In genomic region chr16:29995330-29995910, GRCh38 we compare ENCODE assay signal across 8 cellular contexts. TPM values are rescaled to one million over a fixed set of nuclear protein-coding genes. Genes with fewer than 3 reads are reported as not detected.
A peak's percentile ranks its signal among the peaks of the same experiment; 100 is the strongest.
DNase-seq lines count a peak whose midpoint lies in the region; TF ChIP-seq lines count a peak whose summit lies in the region.

A gene with protein sequence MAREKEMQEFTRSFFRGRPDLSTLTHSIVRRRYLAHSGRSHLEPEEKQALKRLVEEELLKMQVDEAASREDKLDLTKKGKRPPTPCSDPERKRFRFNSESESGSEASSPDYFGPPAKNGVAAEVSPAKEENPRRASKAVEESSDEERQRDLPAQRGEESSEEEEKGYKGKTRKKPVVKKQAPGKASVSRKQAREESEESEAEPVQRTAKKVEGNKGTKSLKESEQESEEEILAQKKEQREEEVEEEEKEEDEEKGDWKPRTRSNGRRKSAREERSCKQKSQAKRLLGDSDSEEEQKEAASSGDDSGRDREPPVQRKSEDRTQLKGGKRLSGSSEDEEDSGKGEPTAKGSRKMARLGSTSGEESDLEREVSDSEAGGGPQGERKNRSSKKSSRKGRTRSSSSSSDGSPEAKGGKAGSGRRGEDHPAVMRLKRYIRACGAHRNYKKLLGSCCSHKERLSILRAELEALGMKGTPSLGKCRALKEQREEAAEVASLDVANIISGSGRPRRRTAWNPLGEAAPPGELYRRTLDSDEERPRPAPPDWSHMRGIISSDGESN (minus strand): TSS chr16:29995617. CDS start chr16:29995605, 12 bp downstream.

- peak within 1 kb of the TSS; percentile 80 for H3K4me2 ChIP-seq in neural cell (ENCODE audit: low read length)

- no peaks in the 10 kb centered on the region for H4K20me1 ChIP-seq in neural cell (ENCODE audit: insufficient read depth)

- peak within 1 kb of the TSS; percentile 94 for H3K4me3 ChIP-seq in neural cell (ENCODE audit: low read length)
- H3K4me3 ChIP-seq in stomach, result peak within 1 kb of the TSS; percentile 86 to 98 (median 91)

- intact Hi-C loops in stomach (cut with DNase I; ENCODE audit: low total_unique reads), result no loop called here

- DNase-seq in ELF-1 (ENCODE audit: low read depth, low spot score), result peak; percentile 92
- DNase-seq in H4 (ENCODE audit: low spot score), result peak; percentile 70
- peak; percentile 80 for DNase-seq in M059J (ENCODE audit: low read depth)
- peak; percentile 89 to 91 for DNase-seq in SHP77 (lab: John Stamatoyannopoulos, UW)
- DNase-seq in activated effector memory CD4-positive, alpha-beta T cell treated with Interleukin-2 at 50 U/mL for 16 hours, result peak; percentile 78
- DNase-seq in fibroblast of the conjunctiva (ENCODE audit: low read depth), result peak; percentile 59
- DNase-seq in stomach, result peak; percentile 90

- H3F3A ChIP-seq in neural cell (ENCODE audit: insufficient read depth, low read length, poor library complexity, severe bottlenecking), result no peaks in the 10 kb centered on the region

- TF ChIP-seq CTCF in neural cell (IDR thresholded peaks at IDR 0.05; ENCODE audit: poor library complexity, severe bottlenecking) (no peak), stomach (IDR thresholded peaks at IDR 0.05) (no peak)

- TF ChIP-seq POLR2A in stomach (IDR thresholded peaks at IDR 0.05), result peak in 1 of 4 donors; percentile 20

- H3K27me3 ChIP-seq in neural cell (ENCODE audit: insufficient read depth, low read depth, low read length) (no peaks in the 10 kb centered on the region), stomach (no peaks in the 10 kb centered on the region)

- TF ChIP-seq RAD21 in neural cell (conservative IDR thresholded peaks at IDR 0.05), result no peak

- H3K9me3 ChIP-seq in neural cell (ENCODE audit: low read length) (no peaks in the 10 kb centered on the region), stomach (no peaks in the 10 kb centered on the region)

- peak within 1 kb of the TSS; percentile 96 for H3K9ac ChIP-seq in neural cell (ENCODE audit: low read length)

- WGBS in stomach, 5 donors, result 0 to 1% (median 0%) methylated on average over 29 to 53 of the region's 53 CpGs

- peaks cover 7% of the 10 kb centered on the region for H3K79me2 ChIP-seq in neural cell (replicated peaks; ENCODE audit: insufficient read depth, low read length)

- peaks cover 20 to 39% (median 29%) of the 10 kb centered on the region in 4 donors for H3K4me1 ChIP-seq in stomach

- TF ChIP-seq EP300 in neural cell (conservative IDR thresholded peaks at IDR 0.05; ENCODE audit: poor library complexity, severe bottlenecking) (no peak), stomach (IDR thresholded peaks at IDR 0.05) (no peak)

- peak within 1 kb of the TSS; percentile 96 for H2AFZ ChIP-seq in neural cell (ENCODE audit: low read depth, low read length)

- H3K27ac ChIP-seq in neural cell (ENCODE audit: low read length) (peak within 1 kb of the TSS; percentile 97), stomach (peak within 1 kb of the TSS; percentile 96 to 98 (median 97))

- no peaks in the 10 kb centered on the region for H3K9me2 ChIP-seq in neural cell (ENCODE audit: insufficient read depth, low read length)

- H3K36me3 ChIP-seq in neural cell (ENCODE audit: insufficient read depth, low read length) (no peaks in the 10 kb centered on the region), stomach (peaks cover 32 to 64% (median 52%) of the 10 kb centered on the region in 4 donors)

TF ChIP-seq in neural cell, 6 proteins besides CTCF, POLR2A, EP300 and RAD21:
- TF ChIP-seq TAF1 (IDR thresholded peaks at IDR 0.05; ENCODE audit: low read depth) (peak; percentile 73), POLR2AphosphoS5 (IDR thresholded peaks at IDR 0.05) (peak; percentile 48), SMC3 (conservative IDR thresholded peaks at IDR 0.05; ENCODE audit: poor library complexity) (peak; percentile 30), EZH2 (IDR thresholded peaks at IDR 0.05; ENCODE audit: borderline replicate concordance, insufficient read depth, low read length, poor library complexity, severe bottlenecking) (no peak), MXI1 (conservative IDR thresholded peaks at IDR 0.05; ENCODE audit: poor library complexity, severe bottlenecking) (peak; percentile 94)
- TF ChIP-seq, protein P1, sequence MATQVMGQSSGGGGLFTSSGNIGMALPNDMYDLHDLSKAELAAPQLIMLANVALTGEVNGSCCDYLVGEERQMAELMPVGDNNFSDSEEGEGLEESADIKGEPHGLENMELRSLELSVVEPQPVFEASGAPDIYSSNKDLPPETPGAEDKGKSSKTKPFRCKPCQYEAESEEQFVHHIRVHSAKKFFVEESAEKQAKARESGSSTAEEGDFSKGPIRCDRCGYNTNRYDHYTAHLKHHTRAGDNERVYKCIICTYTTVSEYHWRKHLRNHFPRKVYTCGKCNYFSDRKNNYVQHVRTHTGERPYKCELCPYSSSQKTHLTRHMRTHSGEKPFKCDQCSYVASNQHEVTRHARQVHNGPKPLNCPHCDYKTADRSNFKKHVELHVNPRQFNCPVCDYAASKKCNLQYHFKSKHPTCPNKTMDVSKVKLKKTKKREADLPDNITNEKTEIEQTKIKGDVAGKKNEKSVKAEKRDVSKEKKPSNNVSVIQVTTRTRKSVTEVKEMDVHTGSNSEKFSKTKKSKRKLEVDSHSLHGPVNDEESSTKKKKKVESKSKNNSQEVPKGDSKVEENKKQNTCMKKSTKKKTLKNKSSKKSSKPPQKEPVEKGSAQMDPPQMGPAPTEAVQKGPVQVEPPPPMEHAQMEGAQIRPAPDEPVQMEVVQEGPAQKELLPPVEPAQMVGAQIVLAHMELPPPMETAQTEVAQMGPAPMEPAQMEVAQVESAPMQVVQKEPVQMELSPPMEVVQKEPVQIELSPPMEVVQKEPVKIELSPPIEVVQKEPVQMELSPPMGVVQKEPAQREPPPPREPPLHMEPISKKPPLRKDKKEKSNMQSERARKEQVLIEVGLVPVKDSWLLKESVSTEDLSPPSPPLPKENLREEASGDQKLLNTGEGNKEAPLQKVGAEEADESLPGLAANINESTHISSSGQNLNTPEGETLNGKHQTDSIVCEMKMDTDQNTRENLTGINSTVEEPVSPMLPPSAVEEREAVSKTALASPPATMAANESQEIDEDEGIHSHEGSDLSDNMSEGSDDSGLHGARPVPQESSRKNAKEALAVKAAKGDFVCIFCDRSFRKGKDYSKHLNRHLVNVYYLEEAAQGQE (IDR thresholded peaks at IDR 0.05; ENCODE audit: borderline replicate concordance), result peak; percentile 80

RNA-seq across cellular contexts. Expression of the gene that starts here (rescaled TPM):
- 18.2 and 24.8 TPM in 2 replicates for total RNA-seq in H4 (2014; rRNA removed; shearing (Covaris generic))
- 17.1 and 19.0 TPM in 2 replicates for total RNA-seq in M059J (2014; rRNA removed; shearing (Covaris generic))
- polyA plus RNA-seq in neural cell (51.2 and 65.4 TPM in 2 replicates), stomach (10 to 100 TPM; 13.6 to 14.8 (median 13.7) TPM)
- 29.2 and 30.9 TPM in 2 replicates for polyA minus RNA-seq in neural cell
- total RNA-seq in stomach, result 10 to 100 TPM in 1 of 5 donors, 1 to 10 TPM in 4; 1.8 to 13.4 (median 5.1) TPM

Comparison
In these comparisons a context has a peak if more than half of its experiments do, and no peak if none do; other contexts are left out.
1. Peak in every context shown above with its lines: DNase-seq, H3K4me3 ChIP-seq and H3K27ac ChIP-seq.